19 cellular contexts compared by ENCODE assay signal in genomic region chr1:151998611-151999362, GRCh38. TPM values are rescaled to one million over a fixed set of nuclear protein-coding genes. Genes with fewer than 3 reads are reported as not detected.
DNase-seq lines count a peak whose midpoint lies in the region; ATAC-seq and TF ChIP-seq lines count a peak whose summit lies in the region.
"Had no signal": no experiment of that assay in that cellular context is flagged by ENCODE, and none has a peak within 500 bp of the region (broad histone marks: within the 10 kb centered on the region; RNA-seq: fewer than 3 reads in every experiment).

No MANE protein-coding gene starts in this region.

- H3K36me3 ChIP-seq in Panc1 (ENCODE audit: control insufficient read depth, insufficient read depth, low read length) (no peaks in the 10 kb centered on the region), esophagus squamous epithelium (no peaks in the 10 kb centered on the region), smooth muscle cell (ENCODE audit: low read depth) (no peaks in the 10 kb centered on the region)
- H3K36me3 ChIP-seq: BE2C had no signal

- H3K4me2 ChIP-seq in smooth muscle cell = no peak overlapping the region

- POLR2A ChIA-PET in Panc1 (lab: Charles Lee) = interaction anchor here (1.1 kb wide), 1 partner anchor 28 kb away, joined by 25 read pairs; no protein-coding TSS in a partner anchor

- H3K27ac ChIP-seq in Panc1 (ENCODE audit: low read length) (peak overlapping the region; percentile 89), esophagus squamous epithelium (peak overlapping the region; percentile 44 to 82 (median 63)), smooth muscle cell (ENCODE audit: low read depth) (peak overlapping the region; percentile 99)
- H3K27ac ChIP-seq: 22Rv1 had no signal

- H3K9ac ChIP-seq in smooth muscle cell (ENCODE audit: low read depth) = no peak overlapping the region

- intact Hi-C loops in Panc1 (cut with micrococcal nuclease; ENCODE audit: unreplicated experiment) = no loop called here
- intact Hi-C loops in esophagus squamous epithelium (cut with DNase I) = loop anchor here (5.0 kb wide), 1 partner anchor 61 kb away; no protein-coding TSS in a partner anchor

- CTCF ChIA-PET in Panc1 (lab: Charles Lee) = interaction anchor here (0.5 to 0.8 kb wide), 3 partner anchors 29 to 69 kb away, joined by 3 to 4 read pairs (median 3); no protein-coding TSS in a partner anchor

- TF ChIP-seq CTCF in Panc1 (IDR thresholded peaks at IDR 0.05) (no peak), esophagus squamous epithelium (IDR thresholded peaks at IDR 0.05) (no peak), smooth muscle cell (IDR thresholded peaks at IDR 0.05; ENCODE audit: borderline replicate concordance, insufficient read depth, poor library complexity, severe bottlenecking) (no peak)

- H3K4me3 ChIP-seq in Panc1 (ENCODE audit: low read depth in 2 of 2, low read length in 2 of 2) = no peak overlapping the region
- H3K4me3 ChIP-seq in esophagus squamous epithelium = no peak overlapping the region
- H3K4me3 ChIP-seq in smooth muscle cell = no peak overlapping the region
- H3K4me3 ChIP-seq: lung had no signal

- H3F3A ChIP-seq in smooth muscle cell (ENCODE audit: low read depth) = peaks cover 38% of the 10 kb centered on the region

- peaks cover 60% of the 10 kb centered on the region for H3K4me1 ChIP-seq in Panc1 (ENCODE audit: control insufficient read depth, insufficient read depth, low read length)
- peaks cover 28 to 100% (median 38%) of the 10 kb centered on the region in 3 donors for H3K4me1 ChIP-seq in esophagus squamous epithelium
- peaks cover 5% of the 10 kb centered on the region for H3K4me1 ChIP-seq in smooth muscle cell (ENCODE audit: low read depth)
- H3K4me1 ChIP-seq: BE2C had no signal

- no peak overlapping the region for H2AFZ ChIP-seq in smooth muscle cell (ENCODE audit: low read depth)

- BruUV-seq in Panc1 (replicated peaks; lab: Mats Ljungman, UMichigan) = no TSS peak

- no peaks in the 10 kb centered on the region for H3K79me2 ChIP-seq in smooth muscle cell (ENCODE audit: low read depth)

- in situ Hi-C loops in Panc1 (cut with HindIII; ENCODE audit: low pct_unique_long_range_greater_than_20kb, low sequenced_read_pairs) = no loop called here

- ATAC-seq in Panc1 (peak; percentile 19), GM19467 (IDR thresholded peaks at IDR 0.05; ENCODE audit: unreplicated experiment) (no peak)
- ATAC-seq: activated naive CD4-positive, alpha-beta T cell treated with anti-CD3 and anti-CD28 coated beads, Interleukin-2, amount 50 U/mL, for 72 hours; effector memory CD8-positive, alpha-beta T cell had no signal

- TF ChIP-seq POLR2A in esophagus squamous epithelium (IDR thresholded peaks at IDR 0.05) = no peak

- H4K20me1 ChIP-seq in smooth muscle cell (ENCODE audit: low read depth) = no peaks in the 10 kb centered on the region

- DNase-seq in DMS53 (lab: John Stamatoyannopoulos, UW) (peak; percentile 54), DMS53 treated with DMSO at 0.1 percent for 48 hours (lab: John Stamatoyannopoulos, UW; ENCODE audit: unreplicated experiment) (no peak), Panc1 (ENCODE audit: low read depth, low spot score) (no peak), esophagus squamous epithelium (lab: John Stamatoyannopoulos, UW) (no peak), smooth muscle cell (lab: John Stamatoyannopoulos, UW; ENCODE audit: unreplicated experiment) (no peak), Kasumi-1 (lab: John Stamatoyannopoulos, UW) (no peak), NCI-H1694 (lab: John Stamatoyannopoulos, UW) (no peak)
- DNase-seq: activated CD4-positive, alpha-beta T cell treated with anti-CD3 and anti-CD28 coated beads for 1 hour; BE2C; effector memory CD8-positive, alpha-beta T cell; MV-4-11; NCI-H2029; nucleus accumbens; retina; stimulated activated CD8-positive, alpha-beta memory T cell treated with anti-CD3 and anti-CD28 coated beads, Interleukin-4, amount 100 ng/mL, for 48 hours had no signal

- no peaks in the 10 kb centered on the region for H3K9me3 ChIP-seq in Panc1 (ENCODE audit: control insufficient read depth, insufficient read depth, low read depth, low read length)
- no peaks in the 10 kb centered on the region for H3K9me3 ChIP-seq in esophagus squamous epithelium
- no peaks in the 10 kb centered on the region for H3K9me3 ChIP-seq in smooth muscle cell (replicated peaks; ENCODE audit: low read depth)
- H3K9me3 ChIP-seq: BE2C had no signal

- H3K27me3 ChIP-seq in Panc1 (ENCODE audit: control insufficient read depth, insufficient read depth, low read length) (no peaks in the 10 kb centered on the region), esophagus squamous epithelium (no peaks in the 10 kb centered on the region), smooth muscle cell (ENCODE audit: low read depth) (no peaks in the 10 kb centered on the region)

RNA-seq across cellular contexts. Expression of gene S100A10, which starts 5.1 kb away (rescaled TPM):
- 1,621 TPM for total RNA-seq in Panc1 (2021; ENCODE audit: unreplicated experiment)
- polyA plus RNA-seq in Panc1 (2012; ENCODE audit: insufficient read length) = 1,294 TPM
- 100 to 1,000 TPM; 301 to 611 (median 447) TPM for total RNA-seq in esophagus squamous epithelium
- total RNA-seq in smooth muscle cell = 339 and 477 TPM in 2 replicates
- 1,351 and 2,073 TPM in 2 replicates for polyA plus RNA-seq in smooth muscle cell

RNA-seq across cellular contexts. Expression of gene S100A11, which starts 38.0 kb away (rescaled TPM):
- 474 TPM for total RNA-seq in Panc1 (2021; ENCODE audit: unreplicated experiment)
- 692 TPM for polyA plus RNA-seq in Panc1 (2012; ENCODE audit: insufficient read length)
- total RNA-seq in esophagus squamous epithelium = 1,000 to 10,000 TPM in 3 of 4 donors, 100 to 1,000 TPM in 1; 900 to 2,319 (median 1,590) TPM
- 990 and 1,481 TPM in 2 replicates for total RNA-seq in smooth muscle cell
- 2,824 and 4,054 TPM in 2 replicates for polyA plus RNA-seq in smooth muscle cell
